15 cellular contexts compared by ENCODE assay signal in genomic region chr9:127944586-127945218, GRCh38. TPM values are rescaled to one million over a fixed set of nuclear protein-coding genes. Genes with fewer than 3 reads are reported as not detected.
A peak's percentile ranks its signal among the peaks of the same experiment; 100 is the strongest.
DNase-seq lines count a peak whose midpoint lies in the region; ATAC-seq and TF ChIP-seq lines count a peak whose summit lies in the region.
"Had no signal": no experiment of that assay in that cellular context is flagged by ENCODE, and none has a peak within 500 bp of the region (broad histone marks: within the 10 kb centered on the region; RNA-seq: fewer than 3 reads in every experiment).

No MANE protein-coding gene starts in this region.

- WGBS in stomach, 5 donors, result 91 to 93% (median 92%) methylated on average over 26 to 38 of the region's 38 CpGs

- H3K4me1 Mint-ChIP-seq in activated naive CD4-positive, alpha-beta T cell treated with anti-CD3 and anti-CD28 coated beads, Interleukin-2, amount 50 U/mL, for 24 hours, result peaks cover 37% of the 10 kb centered on the region
- peaks cover 39% of the 10 kb centered on the region for H3K4me1 Mint-ChIP-seq in brain

- no peaks in the 10 kb centered on the region for H3K9me3 Mint-ChIP-seq in activated naive CD4-positive, alpha-beta T cell treated with anti-CD3 and anti-CD28 coated beads, Interleukin-2, amount 50 U/mL, for 24 hours
- no peaks in the 10 kb centered on the region for H3K9me3 Mint-ChIP-seq in brain
- H3K9me3 Mint-ChIP-seq: CD14-positive monocyte had no signal

- DNase-seq in activated naive CD4-positive, alpha-beta T cell treated with Interleukin-2 at 50 U/mL for 16 hours, result no peak
- no peak for DNase-seq in stomach
- no peak for DNase-seq in mesenteric fat pad (ENCODE audit: low spot score)
- DNase-seq: ACHN, aorta, lower lobe of right lung, NCI-H1092, NCI-H2081, NCI-H446 treated with DMSO at 0.1 percent for 48 hours, SW 1271 had no signal

- H3K27me3 Mint-ChIP-seq in activated naive CD4-positive, alpha-beta T cell treated with anti-CD3 and anti-CD28 coated beads, Interleukin-2, amount 50 U/mL, for 24 hours, result no peaks in the 10 kb centered on the region
- no peaks in the 10 kb centered on the region for H3K27me3 Mint-ChIP-seq in brain

- no peak for TF ChIP-seq POLR2A in stomach (IDR thresholded peaks at IDR 0.05)

- TF ChIP-seq EP300 in stomach (IDR thresholded peaks at IDR 0.05), result no peak

- TF ChIP-seq CTCF in brain (conservative IDR thresholded peaks at IDR 0.05) (no peak), stomach (IDR thresholded peaks at IDR 0.05) (no peak)

- H3K27me3 ChIP-seq in stomach, result no peaks in the 10 kb centered on the region
- H3K27me3 ChIP-seq: pancreas had no signal

- peaks cover 44 to 97% (median 75%) of the 10 kb centered on the region in 4 donors for H3K36me3 ChIP-seq in stomach

- ATAC-seq in GM18868 (IDR thresholded peaks at IDR 0.05; ENCODE audit: unreplicated experiment), result no peak
- ATAC-seq: lower lobe of right lung had no signal

- no peak overlapping the region for H3K4me3 ChIP-seq in stomach
- H3K4me3 ChIP-seq: lower lobe of right lung, pancreas had no signal

- no peak overlapping the region for H3K4me3 Mint-ChIP-seq in activated naive CD4-positive, alpha-beta T cell treated with anti-CD3 and anti-CD28 coated beads, Interleukin-2, amount 50 U/mL, for 24 hours
- H3K4me3 Mint-ChIP-seq in brain, result no peak overlapping the region
- H3K4me3 Mint-ChIP-seq: CD14-positive monocyte had no signal

- H3K36me3 Mint-ChIP-seq in activated naive CD4-positive, alpha-beta T cell treated with anti-CD3 and anti-CD28 coated beads, Interleukin-2, amount 50 U/mL, for 24 hours, result peaks cover 7% of the 10 kb centered on the region
- peaks cover 34% of the 10 kb centered on the region for H3K36me3 Mint-ChIP-seq in brain

- H3K4me1 ChIP-seq in stomach, result peaks cover 10 to 58% (median 38%) of the 10 kb centered on the region in 4 donors

- H3K27ac Mint-ChIP-seq in activated naive CD4-positive, alpha-beta T cell treated with anti-CD3 and anti-CD28 coated beads, Interleukin-2, amount 50 U/mL, for 24 hours, result peak overlapping the region; percentile 38
- peak overlapping the region in 3 of 5 experiments; percentile 35 to 48 (median 42) for H3K27ac Mint-ChIP-seq in brain

- H3K27ac ChIP-seq in stomach, result peak overlapping the region in 3 of 5 donors; percentile 9 to 46 (median 40)
- H3K27ac ChIP-seq: lower lobe of right lung, pancreas had no signal

- H3K9me3 ChIP-seq in stomach, result no peaks in the 10 kb centered on the region
- H3K9me3 ChIP-seq: lower lobe of right lung, pancreas had no signal

- intact Hi-C loops in stomach (cut with DNase I; ENCODE audit: low total_unique reads), result loop anchor here (5.0 kb wide), 1 partner anchor 93 kb away; no protein-coding TSS in a partner anchor

RNA-seq across cellular contexts. Expression of gene DPM2, which starts 7.0 kb away (rescaled TPM):
- polyA plus RNA-seq in brain (ENCODE audit: insufficient read depth, low read depth, low replicate concordance), result 144 TPM
- 10 to 100 TPM in 4 of 5 donors, 1 to 10 TPM in 1; 1.7 to 98.2 (median 55.4) TPM for total RNA-seq in stomach
- polyA plus RNA-seq in stomach, result 10 to 100 TPM; 27.0 to 38.0 (median 32.5) TPM
- total RNA-seq in mesenteric fat pad, result 20.9 TPM

RNA-seq across cellular contexts. Expression of gene PIP5KL1, which starts 14.1 kb away (rescaled TPM):
- 2.4 TPM for polyA plus RNA-seq in brain (ENCODE audit: insufficient read depth, low read depth, low replicate concordance)
- 10 to 100 TPM in 3 of 5 donors, under 1 TPM in 1, not detected in 1; 0.55 to 98.0 (median 19.1) TPM for total RNA-seq in stomach
- polyA plus RNA-seq in stomach, result 1 to 10 TPM in 2 of 3 donors, under 1 TPM in 1; 0.50 to 3.3 (median 2.3) TPM
- total RNA-seq in mesenteric fat pad, result 2.2 TPM

RNA-seq across cellular contexts. Expression of gene ST6GALNAC4, which starts 27.9 kb away (rescaled TPM):
- polyA plus RNA-seq in brain (ENCODE audit: insufficient read depth, low read depth, low replicate concordance), result 19.2 TPM
- 10 to 100 TPM in 3 of 5 donors, 1 to 10 TPM in 2; 3.7 to 33.6 (median 14.5) TPM for total RNA-seq in stomach
- polyA plus RNA-seq in stomach, result 10 to 100 TPM; 10.5 to 14.2 (median 11.8) TPM
- 40.0 TPM for total RNA-seq in mesenteric fat pad

RNA-seq across cellular contexts. Expression of gene EEIG1, which starts 36.1 kb away (rescaled TPM):
- polyA plus RNA-seq in brain (ENCODE audit: insufficient read depth, low read depth, low replicate concordance) (78.8 TPM), stomach (100 to 1,000 TPM in 1 of 3 donors, 10 to 100 TPM in 2; 24.4 to 118 (median 38.5) TPM)
- total RNA-seq in stomach (100 to 1,000 TPM in 2 of 5 donors, 10 to 100 TPM in 3; 26.3 to 406 (median 83.4) TPM), mesenteric fat pad (12.8 TPM)

RNA-seq across cellular contexts. Expression of gene ST6GALNAC6, which starts 45.3 kb away (rescaled TPM):
- polyA plus RNA-seq in brain (ENCODE audit: insufficient read depth, low read depth, low replicate concordance), result 83.6 TPM
- total RNA-seq in stomach, result 100 to 1,000 TPM in 2 of 5 donors, 10 to 100 TPM in 3; 18.0 to 145 (median 92.4) TPM
- polyA plus RNA-seq in stomach, result 10 to 100 TPM; 32.8 to 63.8 (median 42.2) TPM
- 109 TPM for total RNA-seq in mesenteric fat pad
